Comparison of ENCODE assay signal across 17 cellular contexts in the genomic region with DNA sequence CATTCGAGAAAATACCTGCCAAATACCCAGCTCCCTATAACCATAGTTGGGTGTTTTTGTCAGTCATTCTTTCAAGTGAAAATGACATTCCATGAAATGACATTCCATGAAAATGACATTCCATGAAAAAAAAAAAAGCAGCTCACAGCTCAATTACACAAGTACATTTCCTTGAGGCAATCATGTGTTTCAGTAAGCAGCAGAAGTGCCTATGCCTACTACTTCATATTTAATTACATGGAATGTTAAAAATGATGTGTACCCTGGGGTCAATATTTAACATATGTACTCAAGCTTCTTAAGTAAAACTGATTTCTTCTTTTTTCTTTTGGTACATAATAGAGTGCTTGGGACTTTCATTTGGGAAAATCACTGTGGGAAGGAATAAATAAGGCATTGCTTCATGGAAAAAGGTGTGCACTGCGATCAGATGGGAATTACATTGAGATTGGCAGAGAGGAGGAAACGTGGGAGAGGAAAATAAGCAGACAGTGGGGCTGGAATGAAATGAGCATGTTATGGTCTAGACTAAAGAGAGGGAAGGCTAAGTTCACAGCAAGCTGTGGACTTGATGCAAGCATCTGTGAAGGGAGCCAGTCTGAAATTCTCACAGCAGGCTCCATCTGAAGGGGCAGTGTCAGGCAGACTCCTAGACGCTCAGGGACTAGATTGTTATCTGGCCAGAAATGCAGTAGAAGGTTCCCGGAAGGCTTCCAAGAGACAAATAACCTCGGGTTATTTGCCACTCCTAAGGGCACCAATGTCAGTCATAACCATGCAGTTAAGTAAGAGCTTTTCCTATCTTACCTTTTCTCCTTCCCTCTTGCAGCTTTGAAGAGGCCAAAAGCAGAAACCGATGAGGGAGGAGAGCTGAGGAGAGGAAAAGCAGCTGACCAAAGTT. TPM values are rescaled to one million over a fixed set of nuclear protein-coding genes. Genes with fewer than 3 reads are reported as not detected.
DNase-seq lines count a peak whose midpoint lies in the region; ATAC-seq, FAIRE-seq and TF ChIP-seq lines count a peak whose summit lies in the region.
"Had no signal": no experiment of that assay in that cellular context is flagged by ENCODE, and none has a peak within 500 bp of the region (broad histone marks: within the 10 kb centered on the region; RNA-seq: fewer than 3 reads in every experiment).

No MANE protein-coding gene starts in this region.

- no peaks in the 10 kb centered on the region for H3K27me3 ChIP-seq in SK-N-SH (ENCODE audit: insufficient read depth)
- H3K27me3 ChIP-seq: dorsolateral prefrontal cortex, gastroesophageal sphincter, testis had no signal

- H3K4me2 ChIP-seq in SK-N-SH: no peak overlapping the region

- no peaks in the 10 kb centered on the region for H3K36me3 ChIP-seq in SK-N-SH (replicated peaks in 1 of 2; ENCODE audit: control insufficient read depth in 1 of 2, insufficient read depth in 2 of 2, low read length in 1 of 2)
- H3K36me3 ChIP-seq in kidney (ENCODE audit: control insufficient read depth in 1 of 2, insufficient read depth in 2 of 2, low read length in 2 of 2): no peaks in the 10 kb centered on the region
- H3K36me3 ChIP-seq: gastroesophageal sphincter had no signal

- no peaks in the 10 kb centered on the region for H3K27me3 Mint-ChIP-seq in MCF 10A (ENCODE audit: insufficient read depth, unreplicated experiment)

- no peak for FAIRE-seq in kidney (lab: Jason Lieb, UNC)
- FAIRE-seq: small intestine had no signal

- no peak for ATAC-seq in GM19455 (IDR thresholded peaks at IDR 0.05; ENCODE audit: unreplicated experiment)
- ATAC-seq: gastroesophageal sphincter had no signal

- no peaks in the 10 kb centered on the region for H4K20me1 ChIP-seq in SK-N-SH (ENCODE audit: insufficient read depth)

- H3K4me1 ChIP-seq in SK-N-SH (ENCODE audit: control insufficient read depth in 1 of 2, insufficient read depth in 2 of 2, low read depth in 1 of 2, low read length in 1 of 2) (peaks cover 0 to 5% of the 10 kb centered on the region in 2 experiments; a peak in 2 of 4 replicates), kidney (ENCODE audit: control insufficient read depth in 1 of 2, insufficient read depth in 1 of 2, low read depth in 1 of 2, low read length in 2 of 2) (peaks cover 3 to 8% of the 10 kb centered on the region in 2 donors)
- H3K4me1 ChIP-seq: gastroesophageal sphincter, testis had no signal

- no peak overlapping the region for H3K27ac Mint-ChIP-seq in MCF 10A (ENCODE audit: low read depth, unreplicated experiment)
- H3K27ac Mint-ChIP-seq: activated CD4-positive, alpha-beta T cell treated with anti-CD3 and anti-CD28 coated beads, Interleukin-2, amount 10 ng/mL, durations not matched to agents 7 days and 5 days had no signal

- no peak for TF ChIP-seq EP300 in SK-N-SH (IDR thresholded peaks at IDR 0.05; ENCODE audit: borderline replicate concordance in 1 of 2, low read depth in 1 of 2, low read length in 1 of 2)

- in situ Hi-C loops in T47D (cut with HindIII; ENCODE audit: low pct_unique_long_range_greater_than_20kb, low sequenced_read_pairs): no loop called here

- H2AFZ ChIP-seq in SK-N-SH (ENCODE audit: low read depth): peak overlapping the region; percentile 16

- POLR2A ChIA-PET in MCF 10A (lab: Yijun Ruan, JAX): interaction anchor here (0.6 to 1.4 kb wide), 5 partner anchors 9 to 1196 kb away, joined by 3 to 6 read pairs (median 3); a partner anchor contains a TSS
- POLR2A ChIA-PET in SK-N-SH (lab: Yijun Ruan, JAX): interaction anchor here (0.9 kb wide), 1 partner anchor 32 kb away, joined by 3 read pairs; no protein-coding TSS in a partner anchor

- H3K9ac ChIP-seq in SK-N-SH (no peak overlapping the region), kidney (ENCODE audit: low read length in 2 of 2) (no peak overlapping the region)

- H3K27ac ChIP-seq in SK-N-SH (ENCODE audit: low read depth in 2 of 2, low read length in 1 of 2): no peak overlapping the region
- H3K27ac ChIP-seq in kidney (ENCODE audit: low read depth in 2 of 2, low read length in 2 of 2): peak overlapping the region; percentile 40 to 68
- H3K27ac ChIP-seq: dorsolateral prefrontal cortex, gastroesophageal sphincter, testis had no signal

- no peak for TF ChIP-seq RAD21 in SK-N-SH (IDR thresholded peaks at IDR 0.05; ENCODE audit: low read length)

- H3K4me3 ChIP-seq in SK-N-SH (ENCODE audit: low read depth in 2 of 2, low read length in 1 of 2): no peak overlapping the region
- no peak overlapping the region for H3K4me3 ChIP-seq in kidney (ENCODE audit: low read length in 2 of 2)
- H3K4me3 ChIP-seq: dorsolateral prefrontal cortex, gastroesophageal sphincter, testis had no signal

- BruUV-seq in MCF 10A (replicated peaks; lab: Mats Ljungman, UMichigan): no TSS peak

- no peak overlapping the region for H3K4me3 Mint-ChIP-seq in MCF 10A (ENCODE audit: unreplicated experiment)
- H3K4me3 Mint-ChIP-seq: activated CD4-positive, alpha-beta T cell treated with anti-CD3 and anti-CD28 coated beads, Interleukin-2, amount 10 ng/mL, durations not matched to agents 7 days and 5 days had no signal

- H3K4me1 Mint-ChIP-seq in MCF 10A (ENCODE audit: insufficient read depth, unreplicated experiment): peaks cover 10% of the 10 kb centered on the region
- H3K4me1 Mint-ChIP-seq: activated CD4-positive, alpha-beta T cell treated with anti-CD3 and anti-CD28 coated beads, Interleukin-2, amount 10 ng/mL, durations not matched to agents 7 days and 5 days had no signal

- no peak for TF ChIP-seq CTCF in MCF 10A (IDR thresholded peaks at IDR 0.05; ENCODE audit: unreplicated experiment)
- TF ChIP-seq CTCF in SK-N-SH (IDR thresholded peaks at IDR 0.05): no peak
- no peak for TF ChIP-seq CTCF in kidney (IDR thresholded peaks at IDR 0.05; ENCODE audit: borderline replicate concordance, extremely low read depth, insufficient read depth)

- no peaks in the 10 kb centered on the region for H3F3A ChIP-seq in SK-N-SH (replicated peaks; ENCODE audit: insufficient read depth)

- no peaks in the 10 kb centered on the region for H3K9me3 Mint-ChIP-seq in MCF 10A (ENCODE audit: unreplicated experiment)
- H3K9me3 Mint-ChIP-seq: activated CD4-positive, alpha-beta T cell treated with anti-CD3 and anti-CD28 coated beads, Interleukin-2, amount 10 ng/mL, durations not matched to agents 7 days and 5 days had no signal

- no peaks in the 10 kb centered on the region for H3K79me2 ChIP-seq in SK-N-SH (ENCODE audit: insufficient read depth)

- DNase-seq in T47D (ENCODE audit: low read depth in 1 of 2, low spot score in 1 of 2): peak; percentile 23 to 77
- no peak for DNase-seq in MCF 10A (ENCODE audit: unreplicated experiment)
- DNase-seq in SK-N-SH: peak; percentile 15
- no peak for DNase-seq in kidney
- no peak for DNase-seq in NCI-H1436 treated with DMSO at 0.1 percent for 48 hours (lab: John Stamatoyannopoulos, UW)
- no peak for DNase-seq in activated CD4-positive, CD25-positive, alpha-beta regulatory T cell treated with anti-CD3 and anti-CD28 coated beads, Interleukin-2, amount 50 U/mL, for 72 hours
- DNase-seq in NCI-H774 (lab: John Stamatoyannopoulos, UW): no peak
- DNase-seq: activated CD4-positive, alpha-beta T cell treated with anti-CD3 and anti-CD28 coated beads, Interleukin-2, amount 10 ng/mL, durations not matched to agents 7 days and 5 days; amniotic stem cell; dorsolateral prefrontal cortex; KG1; NCI-H187 treated with DMSO at 0.1 percent for 48 hours; small intestine; T-helper 2 cell; testis had no signal

- H3K9me3 ChIP-seq in SK-N-SH (no peaks in the 10 kb centered on the region; the same call in 1 of the 2 replicates), kidney (ENCODE audit: control insufficient read depth in 1 of 2, low read length in 2 of 2) (no peaks in the 10 kb centered on the region)
- H3K9me3 ChIP-seq: gastroesophageal sphincter, testis had no signal

- intact Hi-C loops in MCF 10A (cut with micrococcal nuclease) (no loop called here), kidney (cut with DNase I) (no loop called here)

- no peaks in the 10 kb centered on the region for H3K36me3 Mint-ChIP-seq in MCF 10A (ENCODE audit: insufficient read depth, unreplicated experiment)

- WGBS in SK-N-SH (ENCODE audit: low lambda C conversion rate): 41% methylated on average over 6 of the region's 7 CpGs

- CTCF ChIA-PET in MCF 10A (lab: Yijun Ruan, JAX) (interaction anchor here (0.6 to 2.6 kb wide), 5 partner anchors 14 to 554 kb away, joined by 3 to 13 read pairs (median 5); no protein-coding TSS in a partner anchor), SK-N-SH (lab: Yijun Ruan, JAX) (interaction anchor here (1.1 to 2.8 kb wide), 4 partner anchors 24 to 84 kb away, joined by 3 to 14 read pairs (median 5); no protein-coding TSS in a partner anchor)

- no peaks in the 10 kb centered on the region for H3K9me2 ChIP-seq in SK-N-SH

TF ChIP-seq in SK-N-SH, 30 proteins besides CTCF, POLR2A, EP300 and RAD21 (continues in another document):
- no peak for TF ChIP-seq TCF12 (IDR thresholded peaks at IDR 0.05)
- no peak for TF ChIP-seq POLR2AphosphoS5 (IDR thresholded peaks at IDR 0.05; ENCODE audit: low read depth, low read length)
- TF ChIP-seq, protein P1, sequence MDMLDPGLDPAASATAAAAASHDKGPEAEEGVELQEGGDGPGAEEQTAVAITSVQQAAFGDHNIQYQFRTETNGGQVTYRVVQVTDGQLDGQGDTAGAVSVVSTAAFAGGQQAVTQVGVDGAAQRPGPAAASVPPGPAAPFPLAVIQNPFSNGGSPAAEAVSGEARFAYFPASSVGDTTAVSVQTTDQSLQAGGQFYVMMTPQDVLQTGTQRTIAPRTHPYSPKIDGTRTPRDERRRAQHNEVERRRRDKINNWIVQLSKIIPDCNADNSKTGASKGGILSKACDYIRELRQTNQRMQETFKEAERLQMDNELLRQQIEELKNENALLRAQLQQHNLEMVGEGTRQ (IDR thresholded peaks at IDR 0.05; ENCODE audit: borderline replicate concordance, low read depth, low read length): no peak

RNA-seq across cellular contexts. Expression of a gene that starts 15.2 kb away (rescaled TPM):
- not detected in 2 replicates for total RNA-seq in MCF 10A (2022)
- polyA plus RNA-seq in SK-N-SH (2012; rRNA removed): 0.07 and 0.13 TPM in 2 replicates
- polyA plus RNA-seq in SK-N-SH (2012; cell fraction: cytosol; rRNA removed): 0.14 and 0.21 TPM in 2 replicates
- polyA plus RNA-seq in SK-N-SH (2012; cell fraction: nucleus; rRNA removed): 0.23 and 0.63 TPM in 2 replicates
- 1.0 TPM for total RNA-seq in kidney
- polyA plus RNA-seq in kidney (ENCODE audit: insufficient read depth, low read depth, low replicate concordance): 1.1 TPM
- total RNA-seq: activated CD4-positive, alpha-beta T cell treated with anti-CD3 and anti-CD28 coated beads, Interleukin-2, amount 10 ng/mL, durations not matched to agents 7 days and 5 days had no signal

RNA-seq across cellular contexts. Expression of a gene that starts 33.1 kb away (rescaled TPM):
- total RNA-seq in MCF 10A (2022) (3.4 and 3.8 TPM in 2 replicates), kidney (54.5 TPM)
- polyA plus RNA-seq in SK-N-SH (2012; rRNA removed) (59.3 and 73.6 TPM in 2 replicates), kidney (ENCODE audit: insufficient read depth, low read depth, low replicate concordance) (22.5 TPM)
- 50.7 and 65.7 TPM in 2 replicates for polyA plus RNA-seq in SK-N-SH (2012; cell fraction: cytosol; rRNA removed)
- polyA plus RNA-seq in SK-N-SH (2012; cell fraction: nucleus; rRNA removed): 47.4 and 71.1 TPM in 2 replicates

RNA-seq across cellular contexts. Expression of a gene that starts 51.5 kb away (rescaled TPM):
- total RNA-seq in MCF 10A (2022) (4.2 and 5.9 TPM in 2 replicates), kidney (2.6 TPM)
- polyA plus RNA-seq in SK-N-SH (2012; rRNA removed) (1.8 and 3.1 TPM in 2 replicates), kidney (ENCODE audit: insufficient read depth, low read depth, low replicate concordance) (4.0 TPM)
- polyA plus RNA-seq in SK-N-SH (2012; cell fraction: cytosol; rRNA removed): 3.0 and 3.6 TPM in 2 replicates
- 0.66 and 2.2 TPM in 2 replicates for polyA plus RNA-seq in SK-N-SH (2012; cell fraction: nucleus; rRNA removed)

Comparison
In these comparisons a context has a peak if more than half of its experiments do, and no peak if none do; other contexts are left out.
1. DNase-seq: peak in T47D (2 of 2) and SK-N-SH (single experiment); none in MCF 10A (single experiment), kidney (single experiment), NCI-H1436 treated with DMSO at 0.1 percent for 48 hours (single experiment), activated CD4-positive, CD25-positive, alpha-beta regulatory T cell treated with anti-CD3 and anti-CD28 coated beads, Interleukin-2, amount 50 U/mL, for 72 hours (single experiment) and NCI-H774 (single experiment).
2. H3K27ac ChIP-seq: peak in kidney (2 of 2); none in SK-N-SH (0 of 2).
3. RNA of a gene that starts 33.1 kb away (total RNA-seq): 54.5 TPM in kidney (single experiment); 3.4 to 3.8 TPM in MCF 10A; every median in the first group is over 10 times any median in the second.